ENCODE assay signal across 8 cellular contexts in genomic region chr2:43225093-43225787, GRCh38. TPM values are rescaled to one million over a fixed set of nuclear protein-coding genes. Genes with fewer than 3 reads are reported as not detected.
DNase-seq lines count a peak whose midpoint lies in the region; ATAC-seq and TF ChIP-seq lines count a peak whose summit lies in the region.

No MANE protein-coding gene starts in this region.

- no peaks in the 10 kb centered on the region for H3K27me3 Mint-ChIP-seq in activated T-cell treated with anti-CD3 and anti-CD28 coated beads, Interleukin-2, amount 50 U/mL, for 72 hours (ENCODE audit: low read depth)

- H3K4me3 Mint-ChIP-seq in activated T-cell treated with anti-CD3 and anti-CD28 coated beads, Interleukin-2, amount 50 U/mL, for 72 hours: peak overlapping the region; percentile 96

- in situ Hi-C loops in GM13977 (cut with MboI; ENCODE audit: low pct_unique_long_range_greater_than_20kb, low sequenced_read_pairs, unreplicated experiment): loop anchor here (5.0 to 25.0 kb wide), 4 partner anchors 60 to 263 kb away; no protein-coding TSS in a partner anchor

- peaks cover 18 to 29% of the 10 kb centered on the region in 2 donors for H3K36me3 Mint-ChIP-seq in activated T-cell treated with anti-CD3 and anti-CD28 coated beads, Interleukin-2, amount 50 U/mL, for 72 hours (ENCODE audit: insufficient read depth in 2 of 2)

- H3K9me3 Mint-ChIP-seq in activated T-cell treated with anti-CD3 and anti-CD28 coated beads, Interleukin-2, amount 50 U/mL, for 72 hours: no peaks in the 10 kb centered on the region

- H3K4me3 ChIP-seq in fibroblast of mammary gland (ENCODE audit: control insufficient read depth, low read depth, low read length): peak overlapping the region; percentile 91
- peak overlapping the region; percentile 79 for H3K4me3 ChIP-seq in neuron (ENCODE audit: low read length)

- H3K4me1 Mint-ChIP-seq in activated T-cell treated with anti-CD3 and anti-CD28 coated beads, Interleukin-2, amount 50 U/mL, for 72 hours (ENCODE audit: low read depth): peaks cover 52% of the 10 kb centered on the region

- DNase-seq in GM13977 (ENCODE audit: low spot score) (peak; percentile 57), NCI-H2227 treated with DMSO at 0.1 percent for 48 hours (lab: John Stamatoyannopoulos, UW) (peak; percentile 22), fibroblast of mammary gland (ENCODE audit: low read depth) (peak; percentile 59)
- DNase-seq in activated T-cell treated with anti-CD3 and anti-CD28 coated beads, Interleukin-2, amount 50 U/mL, for 72 hours: peak; percentile 74 to 83

- peak overlapping the region; percentile 61 for H3K27ac Mint-ChIP-seq in activated T-cell treated with anti-CD3 and anti-CD28 coated beads, Interleukin-2, amount 50 U/mL, for 72 hours

- peaks cover 46% of the 10 kb centered on the region for H3K4me1 ChIP-seq in neuron (ENCODE audit: insufficient read depth, low read length)

- H2AFZ ChIP-seq in neuron (ENCODE audit: low read depth, low read length): no peak overlapping the region

- TF ChIP-seq CTCF in GM13977 (IDR thresholded peaks at IDR 0.05; ENCODE audit: extremely low read depth, insufficient read depth, missing control alignments): peak; percentile 8
- no peak for TF ChIP-seq CTCF in fibroblast of mammary gland (conservative IDR thresholded peaks at IDR 0.05; ENCODE audit: control insufficient read depth, insufficient read depth, low read depth, low read length)

- peak overlapping the region; percentile 89 for H3K27ac ChIP-seq in temporal lobe (ENCODE audit: low read depth, low read length)

- H3K27me3 ChIP-seq in neuron (ENCODE audit: insufficient read depth, low read length): no peaks in the 10 kb centered on the region

- peak; percentile 2 to 22 for ATAC-seq in activated T-cell treated with anti-CD3 and anti-CD28 coated beads, Interleukin-2, amount 50 U/mL, for 72 hours (replicated peaks in 1 of 2)
- ATAC-seq in HG03039 (IDR thresholded peaks at IDR 0.05; ENCODE audit: unreplicated experiment) (no peak), GM21360 (IDR thresholded peaks at IDR 0.05; ENCODE audit: unreplicated experiment) (no peak)

- H3K9me3 ChIP-seq in neuron (ENCODE audit: low read length): no peaks in the 10 kb centered on the region

- H3K36me3 ChIP-seq in neuron (ENCODE audit: insufficient read depth, low read length): peaks cover 21% of the 10 kb centered on the region

RNA-seq across cellular contexts. Expression of gene ZFP36L2, which starts 1.2 kb away (rescaled TPM):
- 10 to 100 TPM; 70.8 to 86.4 TPM for total RNA-seq in activated T-cell treated with anti-CD3 and anti-CD28 coated beads, Interleukin-2, amount 50 U/mL, for 72 hours
- total RNA-seq in temporal lobe: 9.6 TPM

Comparison
In these comparisons a context has a peak if more than half of its experiments do, and no peak if none do; other contexts are left out.
1. DNase-seq: peak in every context shown above with its lines; median percentile 78 in activated T-cell treated with anti-CD3 and anti-CD28 coated beads, Interleukin-2, amount 50 U/mL, for 72 hours; 59 in fibroblast of mammary gland; 57 in GM13977; 22 in NCI-H2227 treated with DMSO at 0.1 percent for 48 hours.
2. ATAC-seq: peak in activated T-cell treated with anti-CD3 and anti-CD28 coated beads, Interleukin-2, amount 50 U/mL, for 72 hours (2 of 2); none in HG03039 (single experiment) and GM21360 (single experiment).